ENCODE assay signal across 26 cellular contexts in genomic region chr6:4103929-4104328, GRCh38. TPM values are rescaled to one million over a fixed set of nuclear protein-coding genes. Genes with fewer than 3 reads are reported as not detected.
DNase-seq lines count a peak whose midpoint lies in the region; ATAC-seq, FAIRE-seq and TF ChIP-seq lines count a peak whose summit lies in the region.
"Had no signal": no experiment of that assay in that cellular context is flagged by ENCODE, and none has a peak within 500 bp of the region (broad histone marks: within the 10 kb centered on the region; RNA-seq: fewer than 3 reads in every experiment).

No MANE protein-coding gene starts in this region.

- peak; percentile 7 for DNase-seq in ELR (ENCODE audit: low read depth)
- DNase-seq in NCI-H69 (lab: John Stamatoyannopoulos, UW), result peak; percentile 27
- peak; percentile 35 for DNase-seq in colonic mucosa
- DNase-seq in pancreas, result peak in 4 of 6 donors; percentile 42 to 66 (median 58)
- no peak for DNase-seq in nephron progenitor cell
- no peak for DNase-seq in NK-92 treated with Interleukin-12 subunit alpha and Interleukin-12 subunit beta, amount 100 ng/mL, for 24 hours (lab: John Stamatoyannopoulos, UW)
- DNase-seq: activated naive CD4-positive, alpha-beta T cell treated with Interleukin-2 at 50 U/mL for 16 hours; activated T-cell treated with anti-CD3 and anti-CD28 coated beads, Interleukin-2, amount 50 U/mL, for 48 hours; CD4-positive, alpha-beta T cell; dermis blood vessel endothelial cell; DMS153; heart right ventricle; immature natural killer cell; MG63; NCI-H1436 treated with DMSO at 0.1 percent for 48 hours; NCI-H526; OCI-M1; testis had no signal

- H3K9ac ChIP-seq in colonic mucosa (ENCODE audit: low read depth in 2 of 2, low read length in 2 of 2), result no peak overlapping the region
- H3K9ac ChIP-seq: neural progenitor cell had no signal

- H3K9me3 ChIP-seq in colonic mucosa, result no peaks in the 10 kb centered on the region
- H3K9me3 ChIP-seq in pancreas, result no peaks in the 10 kb centered on the region
- H3K9me3 ChIP-seq: heart right ventricle, MG63, testis had no signal

- H3K4me3 ChIP-seq in colonic mucosa (no peak overlapping the region), pancreas (no peak overlapping the region)
- H3K4me3 ChIP-seq: cardiac muscle cell, heart right ventricle, MG63, neural progenitor cell, testis had no signal

- H3K9me3 Mint-ChIP-seq in nephron progenitor cell, result no peaks in the 10 kb centered on the region
- H3K9me3 Mint-ChIP-seq: CD4-positive, alpha-beta T cell; neural progenitor cell; stimulated activated effector memory CD8-positive, alpha-beta T cell treated with anti-CD3 and anti-CD28 coated beads, Interleukin-12 subunit alpha, Interleukin-12 subunit beta, amount 100 ng/mL, for 72 hours had no signal

- 30 to 32% methylated on average over 5 of the region's 5 CpGs for whole genome bisulfite sequencing in pancreas, 2 donors

- H3K27ac Mint-ChIP-seq in nephron progenitor cell, result no peak overlapping the region
- H3K27ac Mint-ChIP-seq: CD4-positive, alpha-beta T cell; immature natural killer cell; neural progenitor cell; stimulated activated effector memory CD8-positive, alpha-beta T cell treated with anti-CD3 and anti-CD28 coated beads, Interleukin-12 subunit alpha, Interleukin-12 subunit beta, amount 100 ng/mL, for 72 hours had no signal

- H3K27me3 Mint-ChIP-seq in nephron progenitor cell (ENCODE audit: low read depth, poor library complexity), result no peaks in the 10 kb centered on the region

- intact Hi-C loops in colonic mucosa (cut with DNase I) (no loop called here), pancreas (cut with DNase I) (no loop called here)

- TF ChIP-seq CTCF in colonic mucosa (IDR thresholded peaks at IDR 0.05) (no peak), pancreas (IDR thresholded peaks at IDR 0.05) (no peak), nephron progenitor cell (IDR thresholded peaks at IDR 0.05) (no peak)

- H3K4me1 Mint-ChIP-seq in nephron progenitor cell, result peaks cover 5% of the 10 kb centered on the region
- H3K4me1 Mint-ChIP-seq: immature natural killer cell; neural progenitor cell; stimulated activated effector memory CD8-positive, alpha-beta T cell treated with anti-CD3 and anti-CD28 coated beads, Interleukin-12 subunit alpha, Interleukin-12 subunit beta, amount 100 ng/mL, for 72 hours had no signal

- ATAC-seq in pancreas (peak; percentile 83 to 89 (median 84)), HG02571 (IDR thresholded peaks at IDR 0.05; ENCODE audit: unreplicated experiment) (no peak), GM21825 (IDR thresholded peaks at IDR 0.05; ENCODE audit: unreplicated experiment) (no peak)
- ATAC-seq: heart right ventricle; stimulated activated effector memory CD8-positive, alpha-beta T cell treated with anti-CD3 and anti-CD28 coated beads, Interleukin-12 subunit alpha, Interleukin-12 subunit beta, amount 100 ng/mL, for 72 hours had no signal

- H3K27me3 ChIP-seq in colonic mucosa (no peaks in the 10 kb centered on the region), pancreas (no peaks in the 10 kb centered on the region)
- H3K27me3 ChIP-seq: cardiac muscle cell, heart right ventricle, MG63, neural progenitor cell, testis had no signal

- H3K27ac ChIP-seq in colonic mucosa (no peak overlapping the region), pancreas (peak overlapping the region in 2 of 4 donors; percentile 1 to 50)
- H3K27ac ChIP-seq: cardiac muscle cell, heart right ventricle, neural progenitor cell, testis had no signal

- H3K4me3 Mint-ChIP-seq in nephron progenitor cell, result no peak overlapping the region
- H3K4me3 Mint-ChIP-seq: CD4-positive, alpha-beta T cell; immature natural killer cell; neural progenitor cell; stimulated activated effector memory CD8-positive, alpha-beta T cell treated with anti-CD3 and anti-CD28 coated beads, Interleukin-12 subunit alpha, Interleukin-12 subunit beta, amount 100 ng/mL, for 72 hours had no signal

- no peaks in the 10 kb centered on the region for H3K36me3 Mint-ChIP-seq in nephron progenitor cell (ENCODE audit: low read depth)
- H3K36me3 Mint-ChIP-seq: immature natural killer cell; neural progenitor cell; stimulated activated effector memory CD8-positive, alpha-beta T cell treated with anti-CD3 and anti-CD28 coated beads, Interleukin-12 subunit alpha, Interleukin-12 subunit beta, amount 100 ng/mL, for 72 hours had no signal

- H3K36me3 ChIP-seq in colonic mucosa (no peaks in the 10 kb centered on the region), pancreas (no peaks in the 10 kb centered on the region)
- H3K36me3 ChIP-seq: cardiac muscle cell, heart right ventricle, MG63, neural progenitor cell had no signal

- FAIRE-seq in pancreas (lab: Jason Lieb, UNC), result no peak
- FAIRE-seq: TTC549 had no signal

- H3K4me1 ChIP-seq in colonic mucosa, result peaks cover 7% of the 10 kb centered on the region
- H3K4me1 ChIP-seq in pancreas, result peaks cover 24 to 45% (median 29%) of the 10 kb centered on the region in 3 donors
- H3K4me1 ChIP-seq: neural progenitor cell, testis had no signal

RNA-seq across cellular contexts. Expression of gene FAM217A, which starts 25.0 kb away (rescaled TPM):
- total RNA-seq in colonic mucosa (not detected), pancreas (1 to 10 TPM in 1 of 6 donors, under 1 TPM in 4, not detected in 1; 0.09 to 1.3 (median 0.32) TPM)
- polyA plus RNA-seq in pancreas, result 1 to 10 TPM in 1 of 2 donors, under 1 TPM in 1; 0.76 to 1.2 TPM
- total RNA-seq: cardiac muscle cell; CD4-positive, alpha-beta T cell; dermis blood vessel endothelial cell; heart right ventricle; lower leg skin; posterior vena cava had no signal
- polyA plus RNA-seq: cardiac muscle cell, heart right ventricle had no signal

RNA-seq across cellular contexts. Expression of gene ECI2, which starts 31.4 kb away (rescaled TPM):
- total RNA-seq in colonic mucosa, result 10 to 100 TPM; 65.5 to 94.8 TPM
- 10 to 100 TPM; 34.2 to 79.6 (median 55.4) TPM for total RNA-seq in pancreas
- 10 to 100 TPM; 26.8 to 54.5 TPM for polyA plus RNA-seq in pancreas

Comparison
In these comparisons a context has a peak if more than half of its experiments do, and no peak if none do; other contexts are left out.
1. DNase-seq: peak in ELR (single experiment), NCI-H69 (single experiment), colonic mucosa (single experiment) and pancreas (4 of 6); none in nephron progenitor cell (single experiment) and NK-92 treated with Interleukin-12 subunit alpha and Interleukin-12 subunit beta, amount 100 ng/mL, for 24 hours (single experiment).
2. ATAC-seq: peak in pancreas (4 of 4); none in HG02571 (single experiment) and GM21825 (single experiment).